In genomic region chr19:32421589-32422361, GRCh38 we compare ENCODE assay signal across 1 cellular context.
TF ChIP-seq lines count a peak whose summit lies in the region.

No MANE protein-coding gene starts in this region.

TF ChIP-seq in K562, 482 proteins besides CTCF, POLR2A, EP300 and RAD21 (continued from another document and continues in another):
- TF ChIP-seq E2F8 (IDR thresholded peaks at IDR 0.05; ENCODE audit: low read depth, partially characterized antibody) (peak; percentile 11), XRCC5 (IDR thresholded peaks at IDR 0.05; ENCODE audit: low read depth, low read length) (no peak), ATF1 (CRISPR knock-in tag; IDR thresholded peaks at IDR 0.05) (no peak), ATF1 (tag; IDR thresholded peaks at IDR 0.05) (peak; percentile 65), NFIX (CRISPR knock-in tag; IDR thresholded peaks at IDR 0.05; ENCODE audit: low read depth) (no peak), FOXK1 (CRISPR knock-in tag; IDR thresholded peaks at IDR 0.05; ENCODE audit: borderline replicate concordance) (no peak), LEF1 (IDR thresholded peaks at IDR 0.05) (peak; percentile 95), ATF3 (IDR thresholded peaks at IDR 0.05) (no peak; the same call in 1 of the 2 replicates), ATF3 (CRISPR knock-in tag; conservative IDR thresholded peaks at IDR 0.05) (no peak), U2AF2 (optimal IDR thresholded peaks at IDR 0.05; ENCODE audit: low read depth, low read length) (no peak), ZNF584 (CRISPR knock-in tag; IDR thresholded peaks at IDR 0.05; ENCODE audit: low read depth) (0 out of 2 replicates have a peak, but pooled peaks have one; percentile 34), TCF7 (IDR thresholded peaks at IDR 0.05; ENCODE audit: borderline replicate concordance) (no peak), SRF (CRISPR knock-in tag; IDR thresholded peaks at IDR 0.05) (peak in 1 of 2 experiments; percentile 61; a peak in 1 of 4 replicates), NKRF (IDR thresholded peaks at IDR 0.05; ENCODE audit: borderline replicate concordance) (no peak), EHMT2 (IDR thresholded peaks at IDR 0.05) (peak; percentile 38; the same call in 1 of the 2 replicates), CCAR2 (IDR thresholded peaks at IDR 0.05; ENCODE audit: low read depth, low read length) (no peak), MXI1 (IDR thresholded peaks at IDR 0.05; ENCODE audit: low read depth, low read length) (no peak), CBFA2T2 (conservative IDR thresholded peaks at IDR 0.05) (peak; percentile 70), MNT (conservative IDR thresholded peaks at IDR 0.05) (peak; percentile 59 to 70; a peak in 3 of 4 replicates), BRF1 (IDR thresholded peaks at IDR 0.05; ENCODE audit: borderline replicate concordance, extremely low read depth, insufficient read length) (no peak), ZNF324 (CRISPR knock-in tag; IDR thresholded peaks at IDR 0.05) (no peak), RAD51 (IDR thresholded peaks at IDR 0.05; ENCODE audit: borderline replicate concordance, low read depth) (no peak), U2AF1 (optimal IDR thresholded peaks at IDR 0.05; ENCODE audit: low read depth, low read length) (no peak), ZNF707 (CRISPR knock-in tag; conservative IDR thresholded peaks at IDR 0.05) (no peak), ZZZ3 (IDR thresholded peaks at IDR 0.05) (no peak), TAF15 (IDR thresholded peaks at IDR 0.05; ENCODE audit: low read depth, low read length) (no peak), CBX5 (IDR thresholded peaks at IDR 0.05; ENCODE audit: borderline replicate concordance, low read depth) (no peak), SMAD4 (CRISPR knock-in tag; conservative IDR thresholded peaks at IDR 0.05) (0 out of 2 replicates have a peak, but pooled peaks have one; percentile 71), MCM3 (IDR thresholded peaks at IDR 0.05) (no peak), ILK (tag; IDR thresholded peaks at IDR 0.05; ENCODE audit: borderline replicate concordance, low read depth) (no peak), CREB3 (tag; conservative IDR thresholded peaks at IDR 0.05; ENCODE audit: low read depth) (no peak), CREBBP (IDR thresholded peaks at IDR 0.05; ENCODE audit: low read depth, low read length) (no peak), TCF3 (CRISPR knock-in tag; IDR thresholded peaks at IDR 0.05) (peak; percentile 68), KAT7 (CRISPR knock-in tag; IDR thresholded peaks at IDR 0.05; ENCODE audit: borderline replicate concordance) (no peak)
- TF ChIP-seq, protein P1, sequence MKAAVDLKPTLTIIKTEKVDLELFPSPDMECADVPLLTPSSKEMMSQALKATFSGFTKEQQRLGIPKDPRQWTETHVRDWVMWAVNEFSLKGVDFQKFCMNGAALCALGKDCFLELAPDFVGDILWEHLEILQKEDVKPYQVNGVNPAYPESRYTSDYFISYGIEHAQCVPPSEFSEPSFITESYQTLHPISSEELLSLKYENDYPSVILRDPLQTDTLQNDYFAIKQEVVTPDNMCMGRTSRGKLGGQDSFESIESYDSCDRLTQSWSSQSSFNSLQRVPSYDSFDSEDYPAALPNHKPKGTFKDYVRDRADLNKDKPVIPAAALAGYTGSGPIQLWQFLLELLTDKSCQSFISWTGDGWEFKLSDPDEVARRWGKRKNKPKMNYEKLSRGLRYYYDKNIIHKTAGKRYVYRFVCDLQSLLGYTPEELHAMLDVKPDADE (conservative IDR thresholded peaks at IDR 0.05; ENCODE audit: control insufficient read depth, low read depth, low read length) = no peak
- TF ChIP-seq, protein P2, sequence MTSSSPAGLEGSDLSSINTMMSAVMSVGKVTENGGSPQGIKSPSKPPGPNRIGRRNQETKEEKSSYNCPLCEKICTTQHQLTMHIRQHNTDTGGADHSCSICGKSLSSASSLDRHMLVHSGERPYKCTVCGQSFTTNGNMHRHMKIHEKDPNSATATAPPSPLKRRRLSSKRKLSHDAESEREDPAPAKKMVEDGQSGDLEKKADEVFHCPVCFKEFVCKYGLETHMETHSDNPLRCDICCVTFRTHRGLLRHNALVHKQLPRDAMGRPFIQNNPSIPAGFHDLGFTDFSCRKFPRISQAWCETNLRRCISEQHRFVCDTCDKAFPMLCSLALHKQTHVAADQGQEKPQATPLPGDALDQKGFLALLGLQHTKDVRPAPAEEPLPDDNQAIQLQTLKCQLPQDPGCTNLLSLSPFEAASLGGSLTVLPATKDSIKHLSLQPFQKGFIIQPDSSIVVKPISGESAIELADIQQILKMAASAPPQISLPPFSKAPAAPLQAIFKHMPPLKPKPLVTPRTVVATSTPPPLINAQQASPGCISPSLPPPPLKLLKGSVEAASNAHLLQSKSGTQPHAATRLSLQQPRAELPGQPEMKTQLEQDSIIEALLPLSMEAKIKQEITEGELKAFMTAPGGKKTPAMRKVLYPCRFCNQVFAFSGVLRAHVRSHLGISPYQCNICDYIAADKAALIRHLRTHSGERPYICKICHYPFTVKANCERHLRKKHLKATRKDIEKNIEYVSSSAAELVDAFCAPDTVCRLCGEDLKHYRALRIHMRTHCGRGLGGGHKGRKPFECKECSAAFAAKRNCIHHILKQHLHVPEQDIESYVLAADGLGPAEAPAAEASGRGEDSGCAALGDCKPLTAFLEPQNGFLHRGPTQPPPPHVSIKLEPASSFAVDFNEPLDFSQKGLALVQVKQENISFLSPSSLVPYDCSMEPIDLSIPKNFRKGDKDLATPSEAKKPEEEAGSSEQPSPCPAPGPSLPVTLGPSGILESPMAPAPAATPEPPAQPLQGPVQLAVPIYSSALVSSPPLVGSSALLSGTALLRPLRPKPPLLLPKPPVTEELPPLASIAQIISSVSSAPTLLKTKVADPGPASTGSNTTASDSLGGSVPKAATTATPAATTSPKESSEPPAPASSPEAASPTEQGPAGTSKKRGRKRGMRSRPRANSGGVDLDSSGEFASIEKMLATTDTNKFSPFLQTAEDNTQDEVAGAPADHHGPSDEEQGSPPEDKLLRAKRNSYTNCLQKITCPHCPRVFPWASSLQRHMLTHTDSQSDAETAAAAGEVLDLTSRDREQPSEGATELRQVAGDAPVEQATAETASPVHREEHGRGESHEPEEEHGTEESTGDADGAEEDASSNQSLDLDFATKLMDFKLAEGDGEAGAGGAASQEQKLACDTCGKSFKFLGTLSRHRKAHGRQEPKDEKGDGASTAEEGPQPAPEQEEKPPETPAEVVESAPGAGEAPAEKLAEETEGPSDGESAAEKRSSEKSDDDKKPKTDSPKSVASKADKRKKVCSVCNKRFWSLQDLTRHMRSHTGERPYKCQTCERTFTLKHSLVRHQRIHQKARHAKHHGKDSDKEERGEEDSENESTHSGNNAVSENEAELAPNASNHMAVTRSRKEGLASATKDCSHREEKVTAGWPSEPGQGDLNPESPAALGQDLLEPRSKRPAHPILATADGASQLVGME (CRISPR knock-in tag; IDR thresholded peaks at IDR 0.05) = no peak
- TF ChIP-seq, protein P3, sequence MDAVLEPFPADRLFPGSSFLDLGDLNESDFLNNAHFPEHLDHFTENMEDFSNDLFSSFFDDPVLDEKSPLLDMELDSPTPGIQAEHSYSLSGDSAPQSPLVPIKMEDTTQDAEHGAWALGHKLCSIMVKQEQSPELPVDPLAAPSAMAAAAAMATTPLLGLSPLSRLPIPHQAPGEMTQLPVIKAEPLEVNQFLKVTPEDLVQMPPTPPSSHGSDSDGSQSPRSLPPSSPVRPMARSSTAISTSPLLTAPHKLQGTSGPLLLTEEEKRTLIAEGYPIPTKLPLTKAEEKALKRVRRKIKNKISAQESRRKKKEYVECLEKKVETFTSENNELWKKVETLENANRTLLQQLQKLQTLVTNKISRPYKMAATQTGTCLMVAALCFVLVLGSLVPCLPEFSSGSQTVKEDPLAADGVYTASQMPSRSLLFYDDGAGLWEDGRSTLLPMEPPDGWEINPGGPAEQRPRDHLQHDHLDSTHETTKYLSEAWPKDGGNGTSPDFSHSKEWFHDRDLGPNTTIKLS (IDR thresholded peaks at IDR 0.05; ENCODE audit: borderline replicate concordance, low read depth) = no peak
- TF ChIP-seq, protein P4, sequence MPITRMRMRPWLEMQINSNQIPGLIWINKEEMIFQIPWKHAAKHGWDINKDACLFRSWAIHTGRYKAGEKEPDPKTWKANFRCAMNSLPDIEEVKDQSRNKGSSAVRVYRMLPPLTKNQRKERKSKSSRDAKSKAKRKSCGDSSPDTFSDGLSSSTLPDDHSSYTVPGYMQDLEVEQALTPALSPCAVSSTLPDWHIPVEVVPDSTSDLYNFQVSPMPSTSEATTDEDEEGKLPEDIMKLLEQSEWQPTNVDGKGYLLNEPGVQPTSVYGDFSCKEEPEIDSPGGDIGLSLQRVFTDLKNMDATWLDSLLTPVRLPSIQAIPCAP (CRISPR knock-in tag; IDR thresholded peaks at IDR 0.05; ENCODE audit: borderline replicate concordance) = no peak
